Comparison of ENCODE assay signal across 16 cellular contexts in genomic region chr6:150297327-150298028, GRCh38.
DNase-seq lines count a peak whose midpoint lies in the region; ATAC-seq, FAIRE-seq and TF ChIP-seq lines count a peak whose summit lies in the region.
"Had no signal": no experiment of that assay in that cellular context is flagged by ENCODE, and none has a peak within 500 bp of the region (broad histone marks: within the 10 kb centered on the region; RNA-seq: fewer than 3 reads in every experiment).

No MANE protein-coding gene starts in this region.

- H3K4me1 ChIP-seq in heart right ventricle (peaks cover 0 to 12% (median 0%) of the 10 kb centered on the region in 9 donors), upper lobe of right lung (no peaks in the 10 kb centered on the region), pancreas (peaks cover 0 to 7% (median 0%) of the 10 kb centered on the region in 3 donors), neural progenitor cell (peaks cover under 1% of the 10 kb centered on the region)
- H3K4me1 ChIP-seq: ascending aorta, uterus had no signal

- H3K79me2 ChIP-seq in neural progenitor cell (ENCODE audit: low read depth), result no peaks in the 10 kb centered on the region

- no peak overlapping the region for H3K4me2 ChIP-seq in neural progenitor cell

- H3K4me3 Mint-ChIP-seq in neural progenitor cell, result no peak overlapping the region
- H3K4me3 Mint-ChIP-seq: activated T-cell treated with anti-CD3 and anti-CD28 coated beads, Interleukin-2, amount 50 U/mL, for 24 hours had no signal

- H4K20me1 ChIP-seq in neural progenitor cell (ENCODE audit: low read depth), result no peaks in the 10 kb centered on the region

- no peaks in the 10 kb centered on the region for H3F3A ChIP-seq in neural progenitor cell (ENCODE audit: low read depth)

- H3K27ac ChIP-seq in heart right ventricle (no peak overlapping the region), upper lobe of right lung (no peak overlapping the region), pancreas (no peak overlapping the region), neural progenitor cell (no peak overlapping the region)
- H3K27ac ChIP-seq: ascending aorta, SK-N-MC, uterus had no signal

- H3K27ac Mint-ChIP-seq in neural progenitor cell, result no peak overlapping the region
- H3K27ac Mint-ChIP-seq: activated T-cell treated with anti-CD3 and anti-CD28 coated beads, Interleukin-2, amount 50 U/mL, for 24 hours had no signal

- peaks cover 21% of the 10 kb centered on the region for H3K9me3 Mint-ChIP-seq in neural progenitor cell

- TF ChIP-seq CTCF in heart right ventricle (IDR thresholded peaks at IDR 0.05), result no peak
- no peak for TF ChIP-seq CTCF in upper lobe of right lung (IDR thresholded peaks at IDR 0.05)
- no peak for TF ChIP-seq CTCF in pancreas (IDR thresholded peaks at IDR 0.05)
- TF ChIP-seq CTCF in neural progenitor cell (IDR thresholded peaks at IDR 0.05), result no peak

- DNase-seq in heart right ventricle (no peak), cardiac septum (ENCODE audit: low spot score) (no peak), amniotic epithelial cell (ENCODE audit: low read depth) (peak; percentile 11), fibroblast of the conjunctiva (ENCODE audit: low read depth) (peak; percentile 51), upper lobe of right lung (no peak), pancreas (no peak), neural progenitor cell (ENCODE audit: low spot score) (no peak), NCI-H2196 (lab: John Stamatoyannopoulos, UW; ENCODE audit: unreplicated experiment) (no peak)
- DNase-seq: activated T-cell treated with anti-CD3 and anti-CD28 coated beads, Interleukin-2, amount 50 U/mL, for 24 hours; NCI-H82; stimulated activated CD4-positive, alpha-beta T cell treated with anti-CD3 and anti-CD28 coated beads, Interleukin-12 subunit alpha, Interleukin-12 subunit beta, amount 100 ng/mL, for 4 hours; uterus had no signal

- peak in 5 of 8 donors; percentile 20 to 81 (median 59) for ATAC-seq in heart right ventricle
- ATAC-seq in upper lobe of right lung, result peak; percentile 42
- ATAC-seq in pancreas, result no peak
- ATAC-seq: activated CD4-positive, CD25-positive, alpha-beta regulatory T cell treated with anti-CD3 and anti-CD28 coated beads, Interleukin-2, amount 50 U/mL, for 24 hours had no signal

- H3K4me1 Mint-ChIP-seq in neural progenitor cell, result peaks cover 17% of the 10 kb centered on the region

- no peak for FAIRE-seq in pancreas (lab: Jason Lieb, UNC)
- FAIRE-seq: G401.6 had no signal

- H3K4me3 ChIP-seq in heart right ventricle, result no peak overlapping the region
- no peak overlapping the region for H3K4me3 ChIP-seq in upper lobe of right lung
- H3K4me3 ChIP-seq in pancreas, result no peak overlapping the region
- H3K4me3 ChIP-seq in neural progenitor cell, result no peak overlapping the region
- H3K4me3 ChIP-seq: ascending aorta, SK-N-MC, uterus had no signal

- peaks cover 2% of the 10 kb centered on the region for H3K36me3 Mint-ChIP-seq in neural progenitor cell

- H3K27me3 Mint-ChIP-seq in neural progenitor cell (ENCODE audit: insufficient read depth, low read depth), result peaks cover 8% of the 10 kb centered on the region

- intact Hi-C loops in heart right ventricle (cut with DNase I) (no loop called here), cardiac septum (cut with DNase I) (no loop called here), upper lobe of right lung (cut with DNase I) (no loop called here), pancreas (cut with DNase I) (no loop called here)

- 73 to 80% methylated on average over 3 of the region's 3 CpGs for whole genome bisulfite sequencing in heart right ventricle, 2 donors
- WGBS in pancreas, 2 donors, result 95 to 96% methylated on average over 3 of the region's 3 CpGs

- no peaks in the 10 kb centered on the region for H3K27me3 ChIP-seq in heart right ventricle
- no peaks in the 10 kb centered on the region for H3K27me3 ChIP-seq in upper lobe of right lung
- no peaks in the 10 kb centered on the region for H3K27me3 ChIP-seq in pancreas
- no peaks in the 10 kb centered on the region for H3K27me3 ChIP-seq in neural progenitor cell
- H3K27me3 ChIP-seq: ascending aorta, uterus had no signal

- H3K36me3 ChIP-seq in heart right ventricle, result no peaks in the 10 kb centered on the region
- H3K36me3 ChIP-seq in upper lobe of right lung, result no peaks in the 10 kb centered on the region
- no peaks in the 10 kb centered on the region for H3K36me3 ChIP-seq in pancreas
- no peaks in the 10 kb centered on the region for H3K36me3 ChIP-seq in neural progenitor cell
- H3K36me3 ChIP-seq: ascending aorta, uterus had no signal

- H2AFZ ChIP-seq in neural progenitor cell (replicated peaks), result no peak overlapping the region

- H3K9me3 ChIP-seq in heart right ventricle (peaks cover 0 to 25% (median 14%) of the 10 kb centered on the region in 11 donors), upper lobe of right lung (no peaks in the 10 kb centered on the region), pancreas (no peaks in the 10 kb centered on the region), neural progenitor cell (ENCODE audit: low read depth) (no peaks in the 10 kb centered on the region)

- H3K9ac ChIP-seq in neural progenitor cell, result no peak overlapping the region

Comparison
In these comparisons a context has a peak if more than half of its experiments do, and no peak if none do; other contexts are left out.
1. ATAC-seq: peak in heart right ventricle (5 of 8) and upper lobe of right lung (single experiment); none in pancreas (0 of 4).
2. DNase-seq: peak in amniotic epithelial cell (single experiment) and fibroblast of the conjunctiva (single experiment); none in heart right ventricle (0 of 2), cardiac septum (single experiment), upper lobe of right lung (single experiment), pancreas (0 of 6), neural progenitor cell (single experiment) and NCI-H2196 (single experiment).